ENCODE assay signal across 1 cellular context in the genomic region with DNA sequence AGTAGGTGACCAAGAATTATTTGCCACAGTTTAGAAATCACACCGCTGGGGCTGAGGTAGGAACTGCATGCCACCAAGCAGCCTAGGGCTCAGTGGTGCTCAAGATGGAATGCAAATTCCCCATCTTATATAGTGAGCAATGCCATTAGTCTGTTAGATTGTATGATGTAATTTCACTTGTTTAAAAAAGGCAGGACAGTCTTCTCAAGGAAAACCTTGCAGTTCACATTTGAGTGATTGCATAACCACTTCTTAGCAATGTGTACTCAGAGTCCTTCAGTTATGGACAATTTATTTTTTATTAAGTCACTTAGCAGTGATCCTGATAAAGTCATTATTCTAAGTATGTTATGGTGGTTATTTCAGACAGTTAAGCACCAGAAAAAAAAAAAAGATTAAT.
TF ChIP-seq lines count a peak whose summit lies in the region.

No MANE protein-coding gene starts in this region.

TF ChIP-seq in GM23338, 12 proteins besides CTCF, POLR2A, EP300 and RAD21 (continued from another document):
- TF ChIP-seq ZNF462 (CRISPR knock-in tag; IDR thresholded peaks at IDR 0.05) = no peak
- no peak for TF ChIP-seq CREB1 (CRISPR knock-in tag; IDR thresholded peaks at IDR 0.05; ENCODE audit: low read depth)
- no peak for TF ChIP-seq POLR2AphosphoS5 (IDR thresholded peaks at IDR 0.05; ENCODE audit: low read depth)
- TF ChIP-seq EZH2phosphoT487 (IDR thresholded peaks at IDR 0.05; ENCODE audit: unreplicated experiment) = no peak
- TF ChIP-seq JUNB (IDR thresholded peaks at IDR 0.05; ENCODE audit: unreplicated experiment) = no peak
- TF ChIP-seq, protein P1, sequence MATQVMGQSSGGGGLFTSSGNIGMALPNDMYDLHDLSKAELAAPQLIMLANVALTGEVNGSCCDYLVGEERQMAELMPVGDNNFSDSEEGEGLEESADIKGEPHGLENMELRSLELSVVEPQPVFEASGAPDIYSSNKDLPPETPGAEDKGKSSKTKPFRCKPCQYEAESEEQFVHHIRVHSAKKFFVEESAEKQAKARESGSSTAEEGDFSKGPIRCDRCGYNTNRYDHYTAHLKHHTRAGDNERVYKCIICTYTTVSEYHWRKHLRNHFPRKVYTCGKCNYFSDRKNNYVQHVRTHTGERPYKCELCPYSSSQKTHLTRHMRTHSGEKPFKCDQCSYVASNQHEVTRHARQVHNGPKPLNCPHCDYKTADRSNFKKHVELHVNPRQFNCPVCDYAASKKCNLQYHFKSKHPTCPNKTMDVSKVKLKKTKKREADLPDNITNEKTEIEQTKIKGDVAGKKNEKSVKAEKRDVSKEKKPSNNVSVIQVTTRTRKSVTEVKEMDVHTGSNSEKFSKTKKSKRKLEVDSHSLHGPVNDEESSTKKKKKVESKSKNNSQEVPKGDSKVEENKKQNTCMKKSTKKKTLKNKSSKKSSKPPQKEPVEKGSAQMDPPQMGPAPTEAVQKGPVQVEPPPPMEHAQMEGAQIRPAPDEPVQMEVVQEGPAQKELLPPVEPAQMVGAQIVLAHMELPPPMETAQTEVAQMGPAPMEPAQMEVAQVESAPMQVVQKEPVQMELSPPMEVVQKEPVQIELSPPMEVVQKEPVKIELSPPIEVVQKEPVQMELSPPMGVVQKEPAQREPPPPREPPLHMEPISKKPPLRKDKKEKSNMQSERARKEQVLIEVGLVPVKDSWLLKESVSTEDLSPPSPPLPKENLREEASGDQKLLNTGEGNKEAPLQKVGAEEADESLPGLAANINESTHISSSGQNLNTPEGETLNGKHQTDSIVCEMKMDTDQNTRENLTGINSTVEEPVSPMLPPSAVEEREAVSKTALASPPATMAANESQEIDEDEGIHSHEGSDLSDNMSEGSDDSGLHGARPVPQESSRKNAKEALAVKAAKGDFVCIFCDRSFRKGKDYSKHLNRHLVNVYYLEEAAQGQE (IDR thresholded peaks at IDR 0.05; ENCODE audit: unreplicated experiment) = no peak
